In genomic region chr12:98719515-98720504, GRCh38 we compare ENCODE assay signal across 1 cellular context.
A peak's percentile ranks its signal among the peaks of the same experiment; 100 is the strongest.
TF ChIP-seq lines count a peak whose summit lies in the region.

No MANE protein-coding gene starts in this region.

TF ChIP-seq in K562, 482 proteins besides CTCF, POLR2A, EP300 and RAD21 (continued from another document and continues in another):
- no peak for TF ChIP-seq SMAD1 (IDR thresholded peaks at IDR 0.05; ENCODE audit: low read depth, low read length, partially characterized antibody)
- no peak for TF ChIP-seq RERE (CRISPR knock-in tag; IDR thresholded peaks at IDR 0.05; ENCODE audit: borderline replicate concordance)
- TF ChIP-seq, protein P1, sequence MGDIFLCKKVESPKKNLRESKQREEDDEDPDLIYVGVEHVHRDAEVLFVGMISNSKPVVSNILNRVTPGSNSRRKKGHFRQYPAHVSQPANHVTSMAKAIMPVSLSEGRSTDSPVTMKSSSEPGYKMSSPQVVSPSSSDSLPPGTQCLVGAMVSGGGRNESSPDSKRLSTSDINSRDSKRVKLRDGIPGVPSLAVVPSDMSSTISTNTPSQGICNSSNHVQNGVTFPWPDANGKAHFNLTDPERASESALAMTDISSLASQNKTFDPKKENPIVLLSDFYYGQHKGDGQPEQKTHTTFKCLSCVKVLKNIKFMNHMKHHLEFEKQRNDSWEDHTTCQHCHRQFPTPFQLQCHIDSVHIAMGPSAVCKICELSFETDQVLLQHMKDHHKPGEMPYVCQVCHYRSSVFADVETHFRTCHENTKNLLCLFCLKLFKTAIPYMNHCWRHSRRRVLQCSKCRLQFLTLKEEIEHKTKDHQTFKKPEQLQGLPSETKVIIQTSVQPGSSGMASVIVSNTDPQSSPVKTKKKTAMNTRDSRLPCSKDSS (IDR thresholded peaks at IDR 0.05; ENCODE audit: low read depth, partially characterized antibody), result no peak
- no peak for TF ChIP-seq ZBTB7A (IDR thresholded peaks at IDR 0.05; ENCODE audit: borderline replicate concordance, control insufficient read depth, low read depth, low read length)
- no peak for TF ChIP-seq MXD1 (CRISPR knock-in tag; IDR thresholded peaks at IDR 0.05; ENCODE audit: borderline replicate concordance, poor library complexity, severe bottlenecking)
- TF ChIP-seq ZNF431 (CRISPR knock-in tag; IDR thresholded peaks at IDR 0.05), result no peak
- peak; percentile 55; the same call in 1 of the 2 replicates for TF ChIP-seq MAFK (IDR thresholded peaks at IDR 0.05; ENCODE audit: low read length)
- TF ChIP-seq, protein P2, sequence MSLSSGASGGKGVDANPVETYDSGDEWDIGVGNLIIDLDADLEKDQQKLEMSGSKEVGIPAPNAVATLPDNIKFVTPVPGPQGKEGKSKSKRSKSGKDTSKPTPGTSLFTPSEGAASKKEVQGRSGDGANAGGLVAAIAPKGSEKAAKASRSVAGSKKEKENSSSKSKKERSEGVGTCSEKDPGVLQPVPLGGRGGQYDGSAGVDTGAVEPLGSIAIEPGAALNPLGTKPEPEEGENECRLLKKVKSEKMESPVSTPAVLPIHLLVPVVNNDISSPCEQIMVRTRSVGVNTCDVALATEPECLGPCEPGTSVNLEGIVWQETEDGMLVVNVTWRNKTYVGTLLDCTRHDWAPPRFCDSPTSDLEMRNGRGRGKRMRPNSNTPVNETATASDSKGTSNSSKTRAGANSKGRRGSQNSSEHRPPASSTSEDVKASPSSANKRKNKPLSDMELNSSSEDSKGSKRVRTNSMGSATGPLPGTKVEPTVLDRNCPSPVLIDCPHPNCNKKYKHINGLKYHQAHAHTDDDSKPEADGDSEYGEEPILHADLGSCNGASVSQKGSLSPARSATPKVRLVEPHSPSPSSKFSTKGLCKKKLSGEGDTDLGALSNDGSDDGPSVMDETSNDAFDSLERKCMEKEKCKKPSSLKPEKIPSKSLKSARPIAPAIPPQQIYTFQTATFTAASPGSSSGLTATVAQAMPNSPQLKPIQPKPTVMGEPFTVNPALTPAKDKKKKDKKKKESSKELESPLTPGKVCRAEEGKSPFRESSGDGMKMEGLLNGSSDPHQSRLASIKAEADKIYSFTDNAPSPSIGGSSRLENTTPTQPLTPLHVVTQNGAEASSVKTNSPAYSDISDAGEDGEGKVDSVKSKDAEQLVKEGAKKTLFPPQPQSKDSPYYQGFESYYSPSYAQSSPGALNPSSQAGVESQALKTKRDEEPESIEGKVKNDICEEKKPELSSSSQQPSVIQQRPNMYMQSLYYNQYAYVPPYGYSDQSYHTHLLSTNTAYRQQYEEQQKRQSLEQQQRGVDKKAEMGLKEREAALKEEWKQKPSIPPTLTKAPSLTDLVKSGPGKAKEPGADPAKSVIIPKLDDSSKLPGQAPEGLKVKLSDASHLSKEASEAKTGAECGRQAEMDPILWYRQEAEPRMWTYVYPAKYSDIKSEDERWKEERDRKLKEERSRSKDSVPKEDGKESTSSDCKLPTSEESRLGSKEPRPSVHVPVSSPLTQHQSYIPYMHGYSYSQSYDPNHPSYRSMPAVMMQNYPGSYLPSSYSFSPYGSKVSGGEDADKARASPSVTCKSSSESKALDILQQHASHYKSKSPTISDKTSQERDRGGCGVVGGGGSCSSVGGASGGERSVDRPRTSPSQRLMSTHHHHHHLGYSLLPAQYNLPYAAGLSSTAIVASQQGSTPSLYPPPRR (CRISPR knock-in tag; IDR thresholded peaks at IDR 0.05; ENCODE audit: borderline replicate concordance), result no peak
- no peak for TF ChIP-seq ARID2 (IDR thresholded peaks at IDR 0.05)
- TF ChIP-seq E4F1 (CRISPR knock-in tag; IDR thresholded peaks at IDR 0.05; ENCODE audit: borderline replicate concordance), result no peak
- TF ChIP-seq HSF4 (CRISPR knock-in tag; IDR thresholded peaks at IDR 0.05; ENCODE audit: borderline replicate concordance), result no peak
- no peak for TF ChIP-seq BRF1 (IDR thresholded peaks at IDR 0.05; ENCODE audit: borderline replicate concordance, extremely low read depth, insufficient read length)
- no peak for TF ChIP-seq ZNF140 (CRISPR knock-in tag; IDR thresholded peaks at IDR 0.05)
- no peak for TF ChIP-seq SRSF3 (IDR thresholded peaks at IDR 0.05; ENCODE audit: insufficient read depth, low read length)
- no peak for TF ChIP-seq USF1 (CRISPR knock-in tag; IDR thresholded peaks at IDR 0.05)
- no peak for TF ChIP-seq ARNT (IDR thresholded peaks at IDR 0.05)
- TF ChIP-seq SMARCC2 (IDR thresholded peaks at IDR 0.05; ENCODE audit: low read depth), result 0 out of 2 replicates have a peak, but pooled peaks have one; percentile 21
- peak; percentile 32; the same call in 1 of the 2 replicates for TF ChIP-seq ARID1B (IDR thresholded peaks at IDR 0.05)
- TF ChIP-seq SOX6 (IDR thresholded peaks at IDR 0.05), result no peak
- TF ChIP-seq, protein P3, sequence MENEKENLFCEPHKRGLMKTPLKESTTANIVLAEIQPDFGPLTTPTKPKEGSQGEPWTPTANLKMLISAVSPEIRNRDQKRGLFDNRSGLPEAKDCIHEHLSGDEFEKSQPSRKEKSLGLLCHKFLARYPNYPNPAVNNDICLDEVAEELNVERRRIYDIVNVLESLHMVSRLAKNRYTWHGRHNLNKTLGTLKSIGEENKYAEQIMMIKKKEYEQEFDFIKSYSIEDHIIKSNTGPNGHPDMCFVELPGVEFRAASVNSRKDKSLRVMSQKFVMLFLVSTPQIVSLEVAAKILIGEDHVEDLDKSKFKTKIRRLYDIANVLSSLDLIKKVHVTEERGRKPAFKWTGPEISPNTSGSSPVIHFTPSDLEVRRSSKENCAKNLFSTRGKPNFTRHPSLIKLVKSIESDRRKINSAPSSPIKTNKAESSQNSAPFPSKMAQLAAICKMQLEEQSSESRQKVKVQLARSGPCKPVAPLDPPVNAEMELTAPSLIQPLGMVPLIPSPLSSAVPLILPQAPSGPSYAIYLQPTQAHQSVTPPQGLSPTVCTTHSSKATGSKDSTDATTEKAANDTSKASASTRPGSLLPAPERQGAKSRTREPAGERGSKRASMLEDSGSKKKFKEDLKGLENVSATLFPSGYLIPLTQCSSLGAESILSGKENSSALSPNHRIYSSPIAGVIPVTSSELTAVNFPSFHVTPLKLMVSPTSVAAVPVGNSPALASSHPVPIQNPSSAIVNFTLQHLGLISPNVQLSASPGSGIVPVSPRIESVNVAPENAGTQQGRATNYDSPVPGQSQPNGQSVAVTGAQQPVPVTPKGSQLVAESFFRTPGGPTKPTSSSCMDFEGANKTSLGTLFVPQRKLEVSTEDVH (IDR thresholded peaks at IDR 0.05; ENCODE audit: low read depth, partially characterized antibody), result no peak
- TF ChIP-seq NFE2 (IDR thresholded peaks at IDR 0.05; ENCODE audit: low read depth), result peak; percentile 68
- no peak for TF ChIP-seq FOXA1 (IDR thresholded peaks at IDR 0.05; ENCODE audit: borderline replicate concordance)
- no peak for TF ChIP-seq E2F3 (CRISPR knock-in tag; IDR thresholded peaks at IDR 0.05)
- TF ChIP-seq SREBF1 (IDR thresholded peaks at IDR 0.05; ENCODE audit: borderline replicate concordance, low read depth, low read length), result no peak
- TF ChIP-seq ZNF12 (CRISPR knock-in tag; IDR thresholded peaks at IDR 0.05), result no peak; the same call in 1 of the 2 replicates
- no peak for TF ChIP-seq ZNF274 (IDR thresholded peaks at IDR 0.05; ENCODE audit: borderline replicate concordance, low read depth, low read length)
- no peak for TF ChIP-seq ZSCAN32 (CRISPR knock-in tag; IDR thresholded peaks at IDR 0.05)
- TF ChIP-seq ZNF146 (CRISPR knock-in tag; IDR thresholded peaks at IDR 0.05; ENCODE audit: unreplicated experiment), result no peak
- TF ChIP-seq ZNF507 (tag; conservative IDR thresholded peaks at IDR 0.05), result no peak
- TF ChIP-seq ZNF316 (IDR thresholded peaks at IDR 0.05), result peak; percentile 95
- TF ChIP-seq, protein P4, sequence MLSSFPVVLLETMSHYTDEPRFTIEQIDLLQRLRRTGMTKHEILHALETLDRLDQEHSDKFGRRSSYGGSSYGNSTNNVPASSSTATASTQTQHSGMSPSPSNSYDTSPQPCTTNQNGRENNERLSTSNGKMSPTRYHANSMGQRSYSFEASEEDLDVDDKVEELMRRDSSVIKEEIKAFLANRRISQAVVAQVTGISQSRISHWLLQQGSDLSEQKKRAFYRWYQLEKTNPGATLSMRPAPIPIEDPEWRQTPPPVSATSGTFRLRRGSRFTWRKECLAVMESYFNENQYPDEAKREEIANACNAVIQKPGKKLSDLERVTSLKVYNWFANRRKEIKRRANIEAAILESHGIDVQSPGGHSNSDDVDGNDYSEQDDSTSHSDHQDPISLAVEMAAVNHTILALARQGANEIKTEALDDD (IDR thresholded peaks at IDR 0.05), result no peak
- peak; percentile 65; the same call in 1 of the 2 replicates for TF ChIP-seq SMARCA4 (IDR thresholded peaks at IDR 0.05)
- no peak for TF ChIP-seq ZKSCAN1 (IDR thresholded peaks at IDR 0.05; ENCODE audit: low read depth, low read length)
- TF ChIP-seq, protein P5, sequence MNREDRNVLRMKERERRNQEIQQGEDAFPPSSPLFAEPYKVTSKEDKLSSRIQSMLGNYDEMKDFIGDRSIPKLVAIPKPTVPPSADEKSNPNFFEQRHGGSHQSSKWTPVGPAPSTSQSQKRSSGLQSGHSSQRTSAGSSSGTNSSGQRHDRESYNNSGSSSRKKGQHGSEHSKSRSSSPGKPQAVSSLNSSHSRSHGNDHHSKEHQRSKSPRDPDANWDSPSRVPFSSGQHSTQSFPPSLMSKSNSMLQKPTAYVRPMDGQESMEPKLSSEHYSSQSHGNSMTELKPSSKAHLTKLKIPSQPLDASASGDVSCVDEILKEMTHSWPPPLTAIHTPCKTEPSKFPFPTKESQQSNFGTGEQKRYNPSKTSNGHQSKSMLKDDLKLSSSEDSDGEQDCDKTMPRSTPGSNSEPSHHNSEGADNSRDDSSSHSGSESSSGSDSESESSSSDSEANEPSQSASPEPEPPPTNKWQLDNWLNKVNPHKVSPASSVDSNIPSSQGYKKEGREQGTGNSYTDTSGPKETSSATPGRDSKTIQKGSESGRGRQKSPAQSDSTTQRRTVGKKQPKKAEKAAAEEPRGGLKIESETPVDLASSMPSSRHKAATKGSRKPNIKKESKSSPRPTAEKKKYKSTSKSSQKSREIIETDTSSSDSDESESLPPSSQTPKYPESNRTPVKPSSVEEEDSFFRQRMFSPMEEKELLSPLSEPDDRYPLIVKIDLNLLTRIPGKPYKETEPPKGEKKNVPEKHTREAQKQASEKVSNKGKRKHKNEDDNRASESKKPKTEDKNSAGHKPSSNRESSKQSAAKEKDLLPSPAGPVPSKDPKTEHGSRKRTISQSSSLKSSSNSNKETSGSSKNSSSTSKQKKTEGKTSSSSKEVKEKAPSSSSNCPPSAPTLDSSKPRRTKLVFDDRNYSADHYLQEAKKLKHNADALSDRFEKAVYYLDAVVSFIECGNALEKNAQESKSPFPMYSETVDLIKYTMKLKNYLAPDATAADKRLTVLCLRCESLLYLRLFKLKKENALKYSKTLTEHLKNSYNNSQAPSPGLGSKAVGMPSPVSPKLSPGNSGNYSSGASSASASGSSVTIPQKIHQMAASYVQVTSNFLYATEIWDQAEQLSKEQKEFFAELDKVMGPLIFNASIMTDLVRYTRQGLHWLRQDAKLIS (CRISPR knock-in tag; IDR thresholded peaks at IDR 0.05), result no peak
